ENCODE assay signal across 22 cellular contexts in the genomic region with DNA sequence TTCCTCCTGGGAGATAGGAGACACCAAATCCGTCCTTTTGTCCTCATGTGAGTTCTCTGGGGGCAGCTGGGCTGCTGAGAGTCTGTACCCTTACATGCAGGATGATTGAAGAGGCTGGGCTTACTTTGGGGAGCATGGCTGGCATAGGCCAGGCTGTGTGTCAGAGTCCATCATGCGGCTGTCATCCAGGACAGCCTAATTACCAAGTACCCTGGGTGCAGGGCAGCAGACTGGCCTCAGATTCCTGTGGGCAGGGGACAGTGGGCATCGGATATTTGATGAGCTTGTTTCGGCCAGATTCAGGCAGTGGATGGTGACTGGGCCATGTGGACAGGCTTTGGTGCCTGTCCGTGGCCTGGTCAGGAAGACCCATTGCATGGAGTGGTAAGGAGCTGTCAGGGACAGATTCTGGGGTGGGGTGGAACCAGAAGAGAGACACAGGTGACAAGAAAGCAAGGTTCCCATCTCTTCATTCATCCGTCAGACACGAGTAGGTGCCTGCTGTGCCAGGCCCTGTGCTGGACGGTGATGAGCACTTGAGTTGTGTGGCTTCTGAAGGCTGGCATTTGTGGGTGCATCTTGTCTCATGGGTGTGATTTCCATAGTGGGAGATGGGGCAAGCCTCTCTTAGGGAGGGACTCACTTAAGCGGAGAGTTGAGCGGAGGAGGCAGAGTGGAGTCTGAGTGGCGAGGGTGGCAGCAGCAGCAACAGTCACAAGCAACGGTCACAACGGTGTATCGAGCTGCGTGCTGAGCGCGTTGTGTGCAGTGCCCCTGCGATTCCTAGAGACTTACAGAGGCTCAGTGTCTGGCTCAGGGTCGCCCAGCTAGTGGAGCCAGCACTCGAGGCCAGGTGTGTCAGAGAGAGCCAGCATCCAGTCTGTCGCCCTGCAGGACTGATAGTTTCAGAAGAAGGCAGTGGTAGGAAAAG. TPM values are rescaled to one million over a fixed set of nuclear protein-coding genes. Genes with fewer than 3 reads are reported as not detected.
DNase-seq lines count a peak whose midpoint lies in the region; ATAC-seq and TF ChIP-seq lines count a peak whose summit lies in the region.
"Had no signal": no experiment of that assay in that cellular context is flagged by ENCODE, and none has a peak within 500 bp of the region (broad histone marks: within the 10 kb centered on the region; RNA-seq: fewer than 3 reads in every experiment).

No MANE protein-coding gene starts in this region.

- H3K4ac ChIP-seq in neuronal stem cell (ENCODE audit: low read length), result no peak overlapping the region

- H3K36me3 ChIP-seq in CD4-positive, CD25-positive, alpha-beta regulatory T cell (ENCODE audit: control insufficient read depth, insufficient read depth, low read length), result peaks cover 29% of the 10 kb centered on the region
- no peaks in the 10 kb centered on the region; the same call in 1 of the 2 replicates for H3K36me3 ChIP-seq in Caco-2 (ENCODE audit: control insufficient read depth, insufficient read depth, low read length)
- H3K36me3 ChIP-seq in neuronal stem cell (replicated peaks in 1 of 2; ENCODE audit: control insufficient read depth in 2 of 2, insufficient read depth in 2 of 2, low read length in 2 of 2), result peaks cover 3 to 11% of the 10 kb centered on the region in 2 donors
- H3K36me3 ChIP-seq: HAP-1, MG63 had no signal

- peaks cover 18 to 44% (median 35%) of the 10 kb centered on the region in 4 donors for H3K4me1 Mint-ChIP-seq in CD4-positive, CD25-positive, alpha-beta regulatory T cell
- peaks cover 17% of the 10 kb centered on the region for H3K4me1 Mint-ChIP-seq in Caco-2 (ENCODE audit: low read depth, unreplicated experiment)
- peaks cover 53% of the 10 kb centered on the region for H3K4me1 Mint-ChIP-seq in central memory CD8-positive, alpha-beta T cell
- peaks cover 26% of the 10 kb centered on the region for H3K4me1 Mint-ChIP-seq in activated T-helper 1 cell treated with anti-CD3 and anti-CD28 coated beads, Interleukin-12 subunit alpha, Interleukin-12 subunit beta, Interleukin-2, Interleukin-4 antibody, amounts not matched to agents 30 ng/mL and 10 ng/mL and 1 ng/mL, durations not matched to agents 14 hours and 24 hours and 36 hours (ENCODE audit: low read depth)

- CTCF ChIA-PET in Caco-2 (lab: Charles Lee), result interaction anchor here (1.1 to 1.3 kb wide), 2 partner anchors 10 to 14 kb away, joined by 3 to 5 read pairs; no protein-coding TSS in a partner anchor

- no peak overlapping the region for H2BK15ac ChIP-seq in neuronal stem cell (ENCODE audit: low read length)

- H3K27me3 ChIP-seq in CD4-positive, CD25-positive, alpha-beta regulatory T cell (ENCODE audit: control insufficient read depth, insufficient read depth, low read length), result no peaks in the 10 kb centered on the region
- H3K27me3 ChIP-seq in Caco-2 (replicated peaks; ENCODE audit: control insufficient read depth, insufficient read depth, low read length), result no peaks in the 10 kb centered on the region
- H3K27me3 ChIP-seq in neuronal stem cell (ENCODE audit: control insufficient read depth in 3 of 3, insufficient read depth in 3 of 3, low read depth in 1 of 3, low read length in 3 of 3), result peaks cover 0 to 2% (median 0%) of the 10 kb centered on the region in 3 experiments
- H3K27me3 ChIP-seq: MG63 had no signal

- H3K27ac ChIP-seq in CD4-positive, CD25-positive, alpha-beta regulatory T cell (ENCODE audit: insufficient read depth, low read length, poor library complexity, severe bottlenecking), result no peak overlapping the region
- no peak overlapping the region for H3K27ac ChIP-seq in neuronal stem cell (replicated peaks; ENCODE audit: low read length)

- peak overlapping the region; percentile 27 for H3K18ac ChIP-seq in neuronal stem cell (ENCODE audit: low read length)

- no peak for ATAC-seq in CD4-positive, CD25-positive, alpha-beta regulatory T cell (ENCODE audit: low read depth in 2 of 2)
- no peak for ATAC-seq in central memory CD8-positive, alpha-beta T cell (replicated peaks; ENCODE audit: extremely low read depth, poor library complexity, severe bottlenecking)
- ATAC-seq: Panc1, Right ventricle myocardium inferior had no signal

- H3K4me3 Mint-ChIP-seq in CD4-positive, CD25-positive, alpha-beta regulatory T cell, result no peak overlapping the region
- H3K4me3 Mint-ChIP-seq in Caco-2 (ENCODE audit: unreplicated experiment), result no peak overlapping the region
- H3K4me3 Mint-ChIP-seq in central memory CD8-positive, alpha-beta T cell, result no peak overlapping the region
- no peak overlapping the region for H3K4me3 Mint-ChIP-seq in activated T-helper 1 cell treated with anti-CD3 and anti-CD28 coated beads, Interleukin-12 subunit alpha, Interleukin-12 subunit beta, Interleukin-2, Interleukin-4 antibody, amounts not matched to agents 30 ng/mL and 10 ng/mL and 1 ng/mL, durations not matched to agents 14 hours and 24 hours and 36 hours
- H3K4me3 Mint-ChIP-seq: B cell; CD4-positive, alpha-beta T cell had no signal

- DNase-seq in CD4-positive, CD25-positive, alpha-beta regulatory T cell, result no peak
- DNase-seq in Caco-2 (no peak), neuronal stem cell (ENCODE audit: low spot score) (no peak), dermis blood vessel endothelial cell (no peak), middle frontal gyrus (ENCODE audit: extremely low spot score, low spot score) (no peak), NOMO-1 treated with dmso at 0.1 percent for 144 hours (lab: John Stamatoyannopoulos, UW; ENCODE audit: unreplicated experiment) (no peak)
- DNase-seq in central memory CD8-positive, alpha-beta T cell (ENCODE audit: low spot score in 2 of 2), result no peak
- no peak for DNase-seq in activated T-helper 1 cell treated with anti-CD3 and anti-CD28 coated beads, Interleukin-12 subunit alpha, Interleukin-12 subunit beta, Interleukin-2, Interleukin-4 antibody, amounts not matched to agents 30 ng/mL and 10 ng/mL and 1 ng/mL, durations not matched to agents 14 hours and 24 hours and 36 hours (ENCODE audit: low spot score)
- DNase-seq: Calu3; CD4-positive, alpha-beta T cell; DMS53; IMR-90; Karpas-422; MG63; NCI-H1092; NCI-H146; NCI-H2081; NCI-H510A had no signal

- H2AK5ac ChIP-seq in neuronal stem cell (ENCODE audit: low read depth, low read length), result no peak overlapping the region

- H2BK12ac ChIP-seq in neuronal stem cell (ENCODE audit: low read length), result no peak overlapping the region

- no peaks in the 10 kb centered on the region for H3K9me3 Mint-ChIP-seq in CD4-positive, CD25-positive, alpha-beta regulatory T cell
- no peaks in the 10 kb centered on the region for H3K9me3 Mint-ChIP-seq in Caco-2 (ENCODE audit: unreplicated experiment)
- no peaks in the 10 kb centered on the region for H3K9me3 Mint-ChIP-seq in central memory CD8-positive, alpha-beta T cell
- H3K9me3 Mint-ChIP-seq in activated T-helper 1 cell treated with anti-CD3 and anti-CD28 coated beads, Interleukin-12 subunit alpha, Interleukin-12 subunit beta, Interleukin-2, Interleukin-4 antibody, amounts not matched to agents 30 ng/mL and 10 ng/mL and 1 ng/mL, durations not matched to agents 14 hours and 24 hours and 36 hours, result no peaks in the 10 kb centered on the region
- H3K9me3 Mint-ChIP-seq: CD4-positive, alpha-beta T cell had no signal

- H3K79me1 ChIP-seq in neuronal stem cell (ENCODE audit: low read depth, low read length), result peaks cover 7% of the 10 kb centered on the region

- no peak overlapping the region for H3K4me2 ChIP-seq in neuronal stem cell (ENCODE audit: insufficient read depth, low read length, poor library complexity, severe bottlenecking)

- H3K9me3 ChIP-seq in CD4-positive, CD25-positive, alpha-beta regulatory T cell (ENCODE audit: control insufficient read depth in 2 of 2, low read length in 2 of 2), result no peaks in the 10 kb centered on the region
- H3K9me3 ChIP-seq in Caco-2, result no peaks in the 10 kb centered on the region
- H3K9me3 ChIP-seq in neuronal stem cell (replicated peaks in 1 of 2; ENCODE audit: control insufficient read depth in 2 of 2, insufficient read depth in 1 of 2, low read depth in 1 of 2, low read length in 2 of 2), result peaks cover 0 to 4% of the 10 kb centered on the region in 2 donors
- H3K9me3 ChIP-seq: HAP-1, MG63 had no signal

- H3K36me3 Mint-ChIP-seq in CD4-positive, CD25-positive, alpha-beta regulatory T cell, result peaks cover 34% of the 10 kb centered on the region
- H3K36me3 Mint-ChIP-seq in Caco-2 (ENCODE audit: insufficient read depth, unreplicated experiment), result peaks cover 38% of the 10 kb centered on the region
- peaks cover 14% of the 10 kb centered on the region for H3K36me3 Mint-ChIP-seq in central memory CD8-positive, alpha-beta T cell (ENCODE audit: insufficient read depth)
- H3K36me3 Mint-ChIP-seq in activated T-helper 1 cell treated with anti-CD3 and anti-CD28 coated beads, Interleukin-12 subunit alpha, Interleukin-12 subunit beta, Interleukin-2, Interleukin-4 antibody, amounts not matched to agents 30 ng/mL and 10 ng/mL and 1 ng/mL, durations not matched to agents 14 hours and 24 hours and 36 hours (ENCODE audit: low read depth), result peaks cover 23% of the 10 kb centered on the region

- no CpG with 5 or more reads among the region's 21 CpGs for WGBS in neuronal stem cell (ENCODE audit: extremely low coverage in 2 of 2, insufficient read length in 2 of 2, insufficient replicate concordance in 1 of 2), 2 donors

- peaks cover 3% of the 10 kb centered on the region for H3K4me1 ChIP-seq in CD4-positive, CD25-positive, alpha-beta regulatory T cell (ENCODE audit: control insufficient read depth, insufficient read depth, low read length, poor library complexity, severe bottlenecking)
- H3K4me1 ChIP-seq in Caco-2, result peaks cover 24% of the 10 kb centered on the region
- H3K4me1 ChIP-seq in neuronal stem cell (ENCODE audit: control insufficient read depth in 2 of 2, insufficient read depth in 1 of 2, low read depth in 1 of 2, low read length in 2 of 2), result peaks cover 11 to 24% of the 10 kb centered on the region in 2 donors

- H3K9ac ChIP-seq in neuronal stem cell (ENCODE audit: low read depth, low read length, poor library complexity), result peak overlapping the region; percentile 63

- intact Hi-C loops in Caco-2 (cut with micrococcal nuclease; ENCODE audit: unreplicated experiment), result no loop called here
- intact Hi-C loops in activated T-helper 1 cell treated with anti-CD3 and anti-CD28 coated beads, Interleukin-12 subunit alpha, Interleukin-12 subunit beta, Interleukin-2, Interleukin-4 antibody, amounts not matched to agents 30 ng/mL and 10 ng/mL and 1 ng/mL, durations not matched to agents 14 hours and 24 hours and 36 hours (cut with micrococcal nuclease), result no loop called here

- no TSS peak for BruUV-seq in Caco-2 (replicated peaks; lab: Mats Ljungman, UMichigan)

- no peak overlapping the region for H3K4me3 ChIP-seq in CD4-positive, CD25-positive, alpha-beta regulatory T cell (ENCODE audit: low read depth, low read length)
- H3K4me3 ChIP-seq in Caco-2 (ENCODE audit: low read depth, low read length), result no peak overlapping the region
- no peak overlapping the region for H3K4me3 ChIP-seq in neuronal stem cell (ENCODE audit: low read length in 2 of 2)
- H3K4me3 ChIP-seq: HAP-1, MG63 had no signal

- H4K8ac ChIP-seq in neuronal stem cell (ENCODE audit: low read depth, low read length), result no peak overlapping the region

- peak overlapping the region in 2 of 3 donors; percentile 38 to 63 for H3K27ac Mint-ChIP-seq in CD4-positive, CD25-positive, alpha-beta regulatory T cell
- H3K27ac Mint-ChIP-seq in Caco-2 (ENCODE audit: unreplicated experiment), result peak overlapping the region; percentile 59
- H3K27ac Mint-ChIP-seq in central memory CD8-positive, alpha-beta T cell (ENCODE audit: low read depth), result peak overlapping the region; percentile 84
- H3K27ac Mint-ChIP-seq in activated T-helper 1 cell treated with anti-CD3 and anti-CD28 coated beads, Interleukin-12 subunit alpha, Interleukin-12 subunit beta, Interleukin-2, Interleukin-4 antibody, amounts not matched to agents 30 ng/mL and 10 ng/mL and 1 ng/mL, durations not matched to agents 14 hours and 24 hours and 36 hours, result no peak overlapping the region
- H3K27ac Mint-ChIP-seq: B cell; CD4-positive, alpha-beta T cell had no signal

- TF ChIP-seq CTCF in Caco-2 (IDR thresholded peaks at IDR 0.05; ENCODE audit: insufficient read depth in 1 of 2, low read depth in 1 of 2, low read length in 1 of 2, severe bottlenecking in 1 of 2, unreplicated experiment in 1 of 2), result no peak

- H3K23ac ChIP-seq in neuronal stem cell (ENCODE audit: low read depth, low read length, poor library complexity), result peak overlapping the region; percentile 39

- no peak overlapping the region for H2AFZ ChIP-seq in neuronal stem cell (ENCODE audit: low read length)

- H2BK120ac ChIP-seq in neuronal stem cell (ENCODE audit: low read depth, low read length), result no peak overlapping the region

- no peaks in the 10 kb centered on the region for H3K27me3 Mint-ChIP-seq in CD4-positive, CD25-positive, alpha-beta regulatory T cell
- no peaks in the 10 kb centered on the region for H3K27me3 Mint-ChIP-seq in Caco-2 (ENCODE audit: insufficient read depth, unreplicated experiment)
- H3K27me3 Mint-ChIP-seq in central memory CD8-positive, alpha-beta T cell, result no peaks in the 10 kb centered on the region
- H3K27me3 Mint-ChIP-seq in activated T-helper 1 cell treated with anti-CD3 and anti-CD28 coated beads, Interleukin-12 subunit alpha, Interleukin-12 subunit beta, Interleukin-2, Interleukin-4 antibody, amounts not matched to agents 30 ng/mL and 10 ng/mL and 1 ng/mL, durations not matched to agents 14 hours and 24 hours and 36 hours (ENCODE audit: insufficient read depth), result no peaks in the 10 kb centered on the region
- H3K27me3 Mint-ChIP-seq: B cell; CD4-positive, alpha-beta T cell had no signal

- peak overlapping the region; percentile 84 for H3K14ac ChIP-seq in neuronal stem cell (ENCODE audit: low read length)

- H4K91ac ChIP-seq in neuronal stem cell (ENCODE audit: low read depth, low read length, poor library complexity), result no peak overlapping the region

- peak overlapping the region; percentile 49 for H2BK5ac ChIP-seq in neuronal stem cell (ENCODE audit: low read length)

- POLR2A ChIA-PET in Caco-2 (lab: Charles Lee), result no interaction called here

RNA-seq across cellular contexts. Expression of a gene that starts 48.7 kb away (rescaled TPM):
- total RNA-seq in CD4-positive, CD25-positive, alpha-beta regulatory T cell, result 42.5 TPM
- polyA plus RNA-seq in CD4-positive, CD25-positive, alpha-beta regulatory T cell, result 10 to 100 TPM; 19.8 to 34.0 (median 23.0) TPM
- total RNA-seq in Caco-2 (2022), result 26.7 and 32.6 TPM in 2 replicates
- 10.2 TPM for polyA plus RNA-seq in neuronal stem cell (2013, experiment 1 of 2)
- polyA plus RNA-seq in neuronal stem cell (2013, experiment 2 of 2), result 10.6 TPM
- 42.4 and 48.1 TPM in 2 replicates for total RNA-seq in activated T-helper 1 cell treated with anti-CD3 and anti-CD28 coated beads, Interleukin-12 subunit alpha, Interleukin-12 subunit beta, Interleukin-2, Interleukin-4 antibody, amounts not matched to agents 30 ng/mL and 10 ng/mL and 1 ng/mL, durations not matched to agents 14 hours and 24 hours and 36 hours
- 19.4 and 23.8 TPM in 2 replicates for total RNA-seq in dermis blood vessel endothelial cell
